In the genomic region with DNA sequence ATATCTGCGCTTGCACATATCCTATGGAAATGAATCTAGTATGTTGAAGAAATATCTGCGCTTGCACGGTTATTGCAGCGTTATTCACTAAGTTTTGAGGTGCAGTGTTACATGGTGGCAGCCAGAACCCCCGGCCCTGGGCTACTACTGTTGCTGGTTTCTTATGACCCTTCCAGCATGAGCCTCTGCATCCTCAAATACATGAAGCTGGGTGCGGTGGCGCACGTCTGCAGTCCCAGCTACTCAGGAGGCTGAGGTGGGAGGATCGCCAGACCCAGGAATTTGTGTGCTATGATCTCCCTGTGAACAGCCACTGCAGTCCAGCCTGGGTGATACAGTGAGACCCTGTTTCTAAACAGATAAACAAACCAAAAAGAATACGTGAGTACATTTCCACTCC, we compare ENCODE assay signal across 23 cellular contexts.
"Had no signal": no experiment of that assay in that cellular context is flagged by ENCODE, and none has a peak within 500 bp of the region (broad histone marks: within the 10 kb centered on the region; RNA-seq: fewer than 3 reads in every experiment).

No MANE protein-coding gene starts in this region.

- H3K36me3 ChIP-seq: colonic mucosa, gastroesophageal sphincter, heart left ventricle, left lung, lower lobe of right lung had no signal

- DNase-seq: colonic mucosa; cortex of kidney; effector CD8-positive, alpha-beta T cell; effector memory CD8-positive, alpha-beta T cell; endodermal cell; erythroblast; foreskin keratinocyte; heart left ventricle; hypothalamus; immature natural killer cell; left cardiac atrium; left lung; left ventricle myocardium superior; lower lobe of right lung; mesenchymal stem cell; naive B cell had no signal

- H3K27ac ChIP-seq: colonic mucosa, epithelial cell of prostate, foreskin keratinocyte, gastroesophageal sphincter, heart left ventricle, hepatocyte, left lung, lower lobe of right lung had no signal

- H3K4me3 ChIP-seq: colonic mucosa, gastroesophageal sphincter, heart left ventricle, hepatocyte, left lung, lower lobe of right lung, mucosa of descending colon had no signal

- H3K36me3 Mint-ChIP-seq: immature natural killer cell, naive B cell had no signal

- H3K9me3 Mint-ChIP-seq: dendritic cell treated with granulocyte-macrophage colony-stimulating factor and Interleukin-4, amounts not matched to agents 40 ng/mL and 50 ng/mL, for 4 days; effector memory CD8-positive, alpha-beta T cell; endodermal cell; immature natural killer cell; naive B cell had no signal

- ATAC-seq: effector memory CD8-positive, alpha-beta T cell; esophagus mucosa; foreskin keratinocyte; gastroesophageal sphincter; heart left ventricle; left cardiac atrium; left lung; left ventricle myocardium superior had no signal

- H3K4me3 Mint-ChIP-seq: dendritic cell treated with granulocyte-macrophage colony-stimulating factor and Interleukin-4, amounts not matched to agents 40 ng/mL and 50 ng/mL, for 4 days; effector memory CD8-positive, alpha-beta T cell; endodermal cell; immature natural killer cell; mesothelial cell of epicardium; naive B cell had no signal

- H3K4me1 Mint-ChIP-seq: endodermal cell, immature natural killer cell had no signal

- H3K9me3 ChIP-seq: colonic mucosa, gastroesophageal sphincter, heart left ventricle, left lung, lower lobe of right lung, mucosa of descending colon had no signal

- H3K27me3 ChIP-seq: colonic mucosa, foreskin keratinocyte, gastroesophageal sphincter, heart left ventricle, hepatocyte, left lung had no signal

- H3K4me1 ChIP-seq: colonic mucosa, foreskin keratinocyte had no signal

- H3K27ac Mint-ChIP-seq: dendritic cell treated with granulocyte-macrophage colony-stimulating factor and Interleukin-4, amounts not matched to agents 40 ng/mL and 50 ng/mL, for 4 days; effector memory CD8-positive, alpha-beta T cell; endodermal cell; immature natural killer cell; mesothelial cell of epicardium; naive B cell had no signal
